1 cellular context compared by ENCODE assay signal in genomic region chr19:10998045-10998533, GRCh38.
A peak's percentile ranks its signal among the peaks of the same experiment; 100 is the strongest.
TF ChIP-seq lines count a peak whose summit lies in the region.

No MANE protein-coding gene starts in this region.

TF ChIP-seq in HepG2, 621 proteins besides CTCF, POLR2A, EP300 and RAD21 (continued from another document):
- no peak for TF ChIP-seq HNF1A (IDR thresholded peaks at IDR 0.05; ENCODE audit: low read depth)
- no peak for TF ChIP-seq HNF1A (CRISPR knock-in tag; IDR thresholded peaks at IDR 0.05; ENCODE audit: borderline replicate concordance)
- TF ChIP-seq HOXD1 (CRISPR knock-in tag; IDR thresholded peaks at IDR 0.05), result no peak
- TF ChIP-seq ZNF20 (CRISPR knock-in tag; IDR thresholded peaks at IDR 0.05), result no peak
- TF ChIP-seq ZFX (CRISPR knock-in tag; IDR thresholded peaks at IDR 0.05; ENCODE audit: low read depth), result no peak
- no peak for TF ChIP-seq DRAP1 (CRISPR knock-in tag; IDR thresholded peaks at IDR 0.05)
- no peak; the same call in 1 of the 2 replicates for TF ChIP-seq PAXIP1 (CRISPR knock-in tag; conservative IDR thresholded peaks at IDR 0.05)
- TF ChIP-seq REL (CRISPR knock-in tag; conservative IDR thresholded peaks at IDR 0.05), result no peak
- no peak for TF ChIP-seq SATB2 (CRISPR knock-in tag; IDR thresholded peaks at IDR 0.05)
- TF ChIP-seq ZNF704 (CRISPR knock-in tag; IDR thresholded peaks at IDR 0.05; ENCODE audit: borderline replicate concordance), result no peak
- TF ChIP-seq SAFB2 (CRISPR knock-in tag; IDR thresholded peaks at IDR 0.05; ENCODE audit: borderline replicate concordance, low read depth), result no peak
- no peak for TF ChIP-seq MXI1 (IDR thresholded peaks at IDR 0.05; ENCODE audit: borderline replicate concordance, low read depth, low read length)
- peak; percentile 52 for TF ChIP-seq ZNF770 (CRISPR knock-in tag; IDR thresholded peaks at IDR 0.05)
- no peak for TF ChIP-seq NR0B2 (CRISPR knock-in tag; IDR thresholded peaks at IDR 0.05)
- no peak for TF ChIP-seq ELF4 (CRISPR knock-in tag; IDR thresholded peaks at IDR 0.05; ENCODE audit: borderline replicate concordance)
- no peak for TF ChIP-seq ZNF446 (CRISPR knock-in tag; IDR thresholded peaks at IDR 0.05)
- TF ChIP-seq ZNF101 (CRISPR knock-in tag; IDR thresholded peaks at IDR 0.05; ENCODE audit: borderline replicate concordance, low read depth), result no peak
- no peak for TF ChIP-seq ZNF512B (CRISPR knock-in tag; IDR thresholded peaks at IDR 0.05; ENCODE audit: borderline replicate concordance)
- TF ChIP-seq SKI (IDR thresholded peaks at IDR 0.05; ENCODE audit: partially characterized antibody), result peak; percentile 39
